ENCODE assay signal across 9 cellular contexts in the genomic region with DNA sequence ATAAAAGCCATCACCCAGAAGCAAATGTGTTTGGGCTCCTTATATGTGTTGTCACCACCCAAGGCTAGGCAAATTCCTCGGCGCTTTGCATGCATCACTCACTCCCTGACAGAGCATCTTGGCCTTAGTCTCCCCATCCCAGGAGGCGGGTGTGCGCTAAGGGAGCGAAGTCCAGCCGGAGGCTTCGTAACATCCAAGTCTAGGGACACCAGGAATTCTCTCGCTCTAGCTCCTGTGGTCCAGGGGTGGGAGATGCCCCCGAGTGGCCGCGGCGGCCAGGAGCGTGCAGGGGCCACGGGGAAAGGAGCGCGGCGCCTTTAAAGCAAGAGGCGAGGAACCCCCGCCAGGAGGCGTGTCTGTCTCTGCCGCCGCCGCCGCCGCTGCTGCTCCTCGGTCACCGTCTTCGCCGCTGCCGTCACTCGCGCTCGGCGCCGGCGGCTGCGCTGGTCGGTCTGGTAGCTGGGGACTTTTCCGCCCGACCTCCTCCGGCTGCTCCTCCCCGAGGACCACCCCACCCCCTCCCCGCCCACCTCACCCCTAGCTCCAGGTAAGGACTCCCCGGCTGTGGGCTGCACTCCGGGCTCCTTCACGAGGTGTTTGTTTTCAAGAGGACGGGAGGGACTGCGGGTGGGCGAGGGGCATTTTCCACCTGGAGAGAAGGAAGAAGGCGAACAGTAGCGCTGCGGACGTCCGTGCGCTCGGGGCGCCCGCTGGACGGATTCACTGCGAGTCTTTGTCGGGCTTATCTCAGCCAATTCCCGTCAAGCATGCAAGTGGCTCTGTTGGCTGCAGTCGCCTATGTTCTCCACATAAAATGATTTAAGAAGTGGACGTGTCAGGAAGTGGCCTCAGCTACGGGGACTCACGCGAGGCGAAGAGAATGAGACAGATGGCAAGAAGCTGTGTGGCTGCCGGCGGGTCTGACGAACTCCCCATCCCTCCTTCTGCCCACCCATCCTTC. TPM values are rescaled to one million over a fixed set of nuclear protein-coding genes. Genes with fewer than 3 reads are reported as not detected.
A peak's percentile ranks its signal among the peaks of the same experiment; 100 is the strongest.
DNase-seq lines count a peak whose midpoint lies in the region; ATAC-seq and TF ChIP-seq lines count a peak whose summit lies in the region.
"Had no signal": no experiment of that assay in that cellular context is flagged by ENCODE, and none has a peak within 500 bp of the region (broad histone marks: within the 10 kb centered on the region; RNA-seq: fewer than 3 reads in every experiment).

A gene (plus strand): TSS at position 418 of the 961 bp plus-strand sequence.

- no peak within 1 kb of the TSS for H4K8ac ChIP-seq in mesendoderm (ENCODE audit: low read depth, low read length)

- H3K9me3 ChIP-seq in duodenal mucosa (ENCODE audit: control insufficient read depth in 1 of 2, low read length in 2 of 2) (no peaks in the 10 kb centered on the region), OCI-LY7 (ENCODE audit: low read length) (no peaks in the 10 kb centered on the region)

- H2BK5ac ChIP-seq in mesendoderm (ENCODE audit: low read length): no peak within 1 kb of the TSS

- H3K4me3 ChIP-seq in duodenal mucosa (ENCODE audit: low read depth in 1 of 2, low read length in 2 of 2) (peak within 1 kb of the TSS; percentile 35 to 48), mesendoderm (ENCODE audit: low read length) (peak within 1 kb of the TSS; percentile 57), OCI-LY7 (ENCODE audit: low read depth, low read length, poor library complexity, severe bottlenecking) (no peak within 1 kb of the TSS)

- H3K27me3 ChIP-seq in duodenal mucosa (ENCODE audit: control insufficient read depth in 1 of 2, insufficient read depth in 2 of 2, low read length in 2 of 2) (peaks cover 24 to 34% of the 10 kb centered on the region in 2 donors), mesendoderm (ENCODE audit: insufficient read depth, low read length, poor library complexity) (peaks cover 3% of the 10 kb centered on the region)

- H2AK5ac ChIP-seq in mesendoderm (ENCODE audit: low read length): no peak within 1 kb of the TSS

- no peak within 1 kb of the TSS for H2BK15ac ChIP-seq in mesendoderm (replicated peaks; ENCODE audit: low read depth)

- no peak within 1 kb of the TSS for H2AFZ ChIP-seq in OCI-LY7 (ENCODE audit: low read length)

- H4K20me1 ChIP-seq in OCI-LY7 (ENCODE audit: insufficient read depth, low read length): no peaks in the 10 kb centered on the region
- H4K20me1 ChIP-seq: BLaER1 treated with 17β-estradiol and CSF1 and Interleukin-3, amounts not matched to agents 10 nM and 100 nM had no signal

- intact Hi-C loops in OCI-LY7 (cut with micrococcal nuclease; ENCODE audit: unreplicated experiment): no loop called here

- H3K9me2 ChIP-seq in OCI-LY7 (ENCODE audit: insufficient read depth, low read length): no peaks in the 10 kb centered on the region

- POLR2A ChIA-PET in OCI-LY7 (lab: Charles Lee): no interaction called here

- no peak within 1 kb of the TSS for H3K18ac ChIP-seq in mesendoderm (ENCODE audit: low read length)

- peak within 1 kb of the TSS; percentile 65 for H3K56ac ChIP-seq in mesendoderm (ENCODE audit: low read length)

- H3K9ac ChIP-seq in duodenal mucosa (ENCODE audit: low read depth in 1 of 2, low read length in 2 of 2) (no peak within 1 kb of the TSS), mesendoderm (ENCODE audit: low read length) (peak within 1 kb of the TSS; percentile 39)
- H3K9ac ChIP-seq: BLaER1 treated with 17β-estradiol and CSF1 and Interleukin-3, amounts not matched to agents 10 nM and 100 nM had no signal

- peak; percentile 48 for ATAC-seq in HG03439 (IDR thresholded peaks at IDR 0.05; ENCODE audit: unreplicated experiment)
- ATAC-seq in HG02623 (IDR thresholded peaks at IDR 0.05; ENCODE audit: unreplicated experiment): no peak

- no peak within 1 kb of the TSS for H4K5ac ChIP-seq in mesendoderm (ENCODE audit: low read length)

- CTCF ChIA-PET in OCI-LY7 (lab: Charles Lee; ENCODE audit: unreplicated experiment): no interaction called here

- no peak within 1 kb of the TSS for H3K23ac ChIP-seq in mesendoderm (ENCODE audit: low read length)

- TF ChIP-seq CTCF in OCI-LY7 (conservative IDR thresholded peaks at IDR 0.05; ENCODE audit: low read length): no peak

- H3K36me3 ChIP-seq in duodenal mucosa (ENCODE audit: control insufficient read depth in 1 of 2, insufficient read depth in 2 of 2, low read length in 2 of 2) (no peaks in the 10 kb centered on the region), mesendoderm (ENCODE audit: control insufficient read depth, insufficient read depth, low read length) (no peaks in the 10 kb centered on the region), OCI-LY7 (ENCODE audit: insufficient read depth, low read length) (no peaks in the 10 kb centered on the region)
- H3K36me3 ChIP-seq: BLaER1 treated with 17β-estradiol and CSF1 and Interleukin-3, amounts not matched to agents 10 nM and 100 nM had no signal

- H3K79me2 ChIP-seq in mesendoderm (ENCODE audit: control insufficient read depth, insufficient read depth, low read length): no peaks in the 10 kb centered on the region
- no peaks in the 10 kb centered on the region for H3K79me2 ChIP-seq in OCI-LY7 (ENCODE audit: insufficient read depth, low read depth, low read length)

- peak; percentile 34 to 66 for DNase-seq in NCI-H2081 (lab: John Stamatoyannopoulos, UW)
- DNase-seq in NCI-H2081 treated with DMSO at 0.1 percent for 48 hours (lab: John Stamatoyannopoulos, UW): no peak
- DNase-seq in NOMO-1 treated with DMSO at 0.1 percent for 48 hours (lab: John Stamatoyannopoulos, UW; ENCODE audit: unreplicated experiment): peak; percentile 3
- DNase-seq in mesendoderm: peak; percentile 80
- no peak for DNase-seq in OCI-LY7 (ENCODE audit: low spot score)

- no TSS peak for BruUV-seq in OCI-LY7 (replicated peaks; lab: Mats Ljungman, UMichigan)

- WGBS in mesendoderm (ENCODE audit: extremely low coverage, insufficient coverage, low lambda C conversion rate): no CpG with 5 or more reads among the region's 71 CpGs

- H2BK120ac ChIP-seq in mesendoderm (ENCODE audit: low read depth, low read length): no peak within 1 kb of the TSS

- no peaks in the 10 kb centered on the region for H3K4me1 ChIP-seq in duodenal mucosa (ENCODE audit: control insufficient read depth in 1 of 2, insufficient read depth in 2 of 2, low read length in 2 of 2)
- H3K4me1 ChIP-seq in mesendoderm (ENCODE audit: control insufficient read depth, low read depth, low read length): peaks cover 2% of the 10 kb centered on the region
- H3K4me1 ChIP-seq in OCI-LY7 (ENCODE audit: insufficient read depth, low read length, poor library complexity, severe bottlenecking): no peaks in the 10 kb centered on the region
- H3K4me1 ChIP-seq: BLaER1 treated with 17β-estradiol and CSF1 and Interleukin-3, amounts not matched to agents 10 nM and 100 nM had no signal

- H3K4ac ChIP-seq in mesendoderm (ENCODE audit: low read depth, low read length): no peak within 1 kb of the TSS

- no peak within 1 kb of the TSS for H3K27ac ChIP-seq in duodenal mucosa (ENCODE audit: low read depth, low read length)
- no peak within 1 kb of the TSS for H3K27ac ChIP-seq in mesendoderm (ENCODE audit: low read depth, low read length)
- H3K27ac ChIP-seq in OCI-LY7 (ENCODE audit: low read depth, low read length, poor library complexity, severe bottlenecking): no peak within 1 kb of the TSS
- H3K27ac ChIP-seq: BLaER1 treated with 17β-estradiol and CSF1 and Interleukin-3, amounts not matched to agents 10 nM and 100 nM had no signal

- H3K4me2 ChIP-seq in mesendoderm (ENCODE audit: low read length): peak within 1 kb of the TSS; percentile 99
- H3K4me2 ChIP-seq in OCI-LY7 (ENCODE audit: low read length): no peak within 1 kb of the TSS
- H3K4me2 ChIP-seq: BLaER1 treated with 17β-estradiol and CSF1 and Interleukin-3, amounts not matched to agents 10 nM and 100 nM had no signal

- no peaks in the 10 kb centered on the region for H3K79me1 ChIP-seq in mesendoderm (ENCODE audit: low read length)

RNA-seq across cellular contexts. Expression of the gene that starts here (rescaled TPM):
- 0.59 TPM for polyA plus RNA-seq in mesendoderm (2013, experiment 1 of 2)
- polyA plus RNA-seq in mesendoderm (2013, experiment 2 of 2): 0.64 TPM
- total RNA-seq in OCI-LY7 (2014; rRNA removed; shearing (Covaris generic)): not detected in 2 replicates
- not detected in 2 replicates for total RNA-seq in OCI-LY7 (2022)

Comparison
In these comparisons a context has a peak if more than half of its experiments do, and no peak if none do; other contexts are left out.
1. DNase-seq: peak in NCI-H2081 (2 of 2), NOMO-1 treated with DMSO at 0.1 percent for 48 hours (single experiment) and mesendoderm (single experiment); none in NCI-H2081 treated with DMSO at 0.1 percent for 48 hours (single experiment) and OCI-LY7 (single experiment).